1 cellular context compared by ENCODE assay signal in genomic region chr11:95455228-95455627, GRCh38.
TF ChIP-seq lines count a peak whose summit lies in the region.

No MANE protein-coding gene starts in this region.

TF ChIP-seq in GM12878, 131 proteins besides CTCF, POLR2A, EP300 and RAD21 (continued from another document):
- TF ChIP-seq MXI1 (IDR thresholded peaks at IDR 0.05; ENCODE audit: low read depth, low read length) (no peak), ZNF24 (IDR thresholded peaks at IDR 0.05) (peak; percentile 97), SREBF1 (IDR thresholded peaks at IDR 0.05; ENCODE audit: low read length) (no peak), CHD2 (IDR thresholded peaks at IDR 0.05; ENCODE audit: borderline replicate concordance, low read depth, low read length) (no peak), NR2C1 (IDR thresholded peaks at IDR 0.05) (no peak)
- TF ChIP-seq, protein P1, sequence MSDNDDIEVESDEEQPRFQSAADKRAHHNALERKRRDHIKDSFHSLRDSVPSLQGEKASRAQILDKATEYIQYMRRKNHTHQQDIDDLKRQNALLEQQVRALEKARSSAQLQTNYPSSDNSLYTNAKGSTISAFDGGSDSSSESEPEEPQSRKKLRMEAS (IDR thresholded peaks at IDR 0.05; ENCODE audit: low read depth, low read length): no peak
